ENCODE assay signal across 1 cellular context in the genomic region with DNA sequence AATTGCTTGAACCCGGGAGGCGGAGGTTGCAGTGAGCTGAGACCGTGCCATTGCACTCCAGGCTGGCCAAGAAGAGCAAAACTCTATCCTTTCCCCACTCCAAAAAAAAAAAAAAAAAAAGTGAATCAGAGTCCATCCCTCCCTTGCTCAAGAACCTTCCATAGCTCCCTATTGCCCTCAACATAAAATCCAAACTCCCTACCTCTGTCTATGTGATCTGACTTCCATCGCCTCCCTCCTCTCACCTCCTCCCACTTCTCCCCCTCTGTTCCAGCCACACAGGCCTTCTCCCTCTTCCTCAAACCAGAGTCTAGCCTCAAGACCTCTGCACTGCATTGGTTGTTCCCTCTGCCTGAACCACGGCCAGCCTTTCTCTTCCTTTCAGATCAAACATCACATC.
TF ChIP-seq lines count a peak whose summit lies in the region.

No MANE protein-coding gene starts in this region.

TF ChIP-seq in K562, 482 proteins besides CTCF, POLR2A, EP300 and RAD21 (continued from another document):
- TF ChIP-seq, protein P1, sequence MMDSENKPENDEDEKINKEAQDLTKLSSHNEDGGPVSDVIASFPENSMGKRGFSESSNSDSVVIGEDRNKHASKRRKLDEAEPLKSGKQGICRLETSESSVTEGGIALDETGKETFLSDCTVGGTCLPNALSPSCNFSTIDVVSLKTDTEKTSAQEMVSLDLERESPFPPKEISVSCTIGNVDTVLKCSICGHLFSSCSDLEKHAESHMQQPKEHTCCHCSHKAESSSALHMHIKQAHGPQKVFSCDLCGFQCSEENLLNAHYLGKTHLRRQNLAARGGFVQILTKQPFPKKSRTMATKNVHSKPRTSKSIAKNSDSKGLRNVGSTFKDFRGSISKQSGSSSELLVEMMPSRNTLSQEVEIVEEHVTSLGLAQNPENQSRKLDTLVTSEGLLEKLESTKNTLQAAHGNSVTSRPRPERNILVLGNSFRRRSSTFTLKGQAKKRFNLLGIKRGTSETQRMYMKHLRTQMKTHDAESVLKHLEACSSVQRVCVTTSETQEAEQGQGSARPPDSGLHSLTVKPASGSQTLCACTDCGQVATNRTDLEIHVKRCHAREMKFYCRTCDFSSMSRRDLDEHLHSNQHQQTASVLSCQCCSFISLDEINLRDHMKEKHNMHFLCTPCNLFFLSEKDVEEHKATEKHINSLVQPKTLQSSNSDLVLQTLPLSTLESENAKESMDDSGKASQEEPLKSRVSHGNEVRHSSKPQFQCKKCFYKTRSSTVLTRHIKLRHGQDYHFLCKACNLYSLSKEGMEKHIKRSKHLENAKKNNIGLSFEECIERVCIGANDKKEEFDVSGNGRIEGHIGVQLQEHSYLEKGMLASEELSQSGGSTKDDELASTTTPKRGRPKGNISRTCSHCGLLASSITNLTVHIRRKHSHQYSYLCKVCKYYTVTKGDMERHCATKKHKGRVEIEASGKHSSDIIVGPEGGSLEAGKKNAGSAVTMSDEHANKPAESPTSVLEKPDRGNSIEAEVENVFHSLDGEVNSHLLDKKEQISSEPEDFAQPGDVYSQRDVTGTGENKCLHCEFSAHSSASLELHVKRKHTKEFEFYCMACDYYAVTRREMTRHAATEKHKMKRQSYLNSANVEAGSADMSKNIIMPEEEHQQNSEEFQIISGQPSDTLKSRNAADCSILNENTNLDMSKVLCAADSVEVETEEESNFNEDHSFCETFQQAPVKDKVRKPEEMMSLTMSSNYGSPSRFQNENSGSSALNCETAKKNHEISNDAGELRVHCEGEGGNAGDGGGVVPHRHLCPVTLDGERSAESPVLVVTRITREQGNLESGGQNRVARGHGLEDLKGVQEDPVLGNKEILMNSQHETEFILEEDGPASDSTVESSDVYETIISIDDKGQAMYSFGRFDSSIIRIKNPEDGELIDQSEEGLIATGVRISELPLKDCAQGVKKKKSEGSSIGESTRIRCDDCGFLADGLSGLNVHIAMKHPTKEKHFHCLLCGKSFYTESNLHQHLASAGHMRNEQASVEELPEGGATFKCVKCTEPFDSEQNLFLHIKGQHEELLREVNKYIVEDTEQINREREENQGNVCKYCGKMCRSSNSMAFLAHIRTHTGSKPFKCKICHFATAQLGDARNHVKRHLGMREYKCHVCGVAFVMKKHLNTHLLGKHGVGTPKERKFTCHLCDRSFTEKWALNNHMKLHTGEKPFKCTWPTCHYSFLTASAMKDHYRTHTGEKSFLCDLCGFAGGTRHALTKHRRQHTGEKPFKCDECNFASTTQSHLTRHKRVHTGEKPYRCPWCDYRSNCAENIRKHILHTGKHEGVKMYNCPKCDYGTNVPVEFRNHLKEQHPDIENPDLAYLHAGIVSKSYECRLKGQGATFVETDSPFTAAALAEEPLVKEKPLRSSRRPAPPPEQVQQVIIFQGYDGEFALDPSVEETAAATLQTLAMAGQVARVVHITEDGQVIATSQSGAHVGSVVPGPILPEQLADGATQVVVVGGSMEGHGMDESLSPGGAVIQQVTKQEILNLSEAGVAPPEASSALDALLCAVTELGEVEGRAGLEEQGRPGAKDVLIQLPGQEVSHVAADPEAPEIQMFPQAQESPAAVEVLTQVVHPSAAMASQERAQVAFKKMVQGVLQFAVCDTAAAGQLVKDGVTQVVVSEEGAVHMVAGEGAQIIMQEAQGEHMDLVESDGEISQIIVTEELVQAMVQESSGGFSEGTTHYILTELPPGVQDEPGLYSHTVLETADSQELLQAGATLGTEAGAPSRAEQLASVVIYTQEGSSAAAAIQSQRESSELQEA (IDR thresholded peaks at IDR 0.05; ENCODE audit: low read depth), result no peak
- TF ChIP-seq SMARCA5 (IDR thresholded peaks at IDR 0.05) (peak; percentile 98), GTF2A2 (tag; IDR thresholded peaks at IDR 0.05) (no peak), PATZ1 (CRISPR knock-in tag; IDR thresholded peaks at IDR 0.05; ENCODE audit: borderline replicate concordance) (no peak), NFE2L1 (tag; IDR thresholded peaks at IDR 0.05; ENCODE audit: borderline replicate concordance, low read depth) (no peak), NFXL1 (CRISPR knock-in tag; IDR thresholded peaks at IDR 0.05) (no peak), SREBF1 (IDR thresholded peaks at IDR 0.05; ENCODE audit: borderline replicate concordance, low read depth, low read length) (no peak), EP400 (IDR thresholded peaks at IDR 0.05) (no peak), HDGF (IDR thresholded peaks at IDR 0.05) (peak; percentile 86; the same call in 1 of the 2 replicates), DDX20 (tag; IDR thresholded peaks at IDR 0.05; ENCODE audit: low read depth) (no peak), HNRNPLL (IDR thresholded peaks at IDR 0.05; ENCODE audit: low read depth, low read length, poor library complexity, severe bottlenecking) (no peak), TSHZ1 (CRISPR knock-in tag; IDR thresholded peaks at IDR 0.05) (no peak), PRMT5 (CRISPR knock-in tag; IDR thresholded peaks at IDR 0.05) (no peak), ATF4 (CRISPR knock-in tag; IDR thresholded peaks at IDR 0.05) (no peak), NCOR1 (IDR thresholded peaks at IDR 0.05) (no peak), BRD9 (IDR thresholded peaks at IDR 0.05; ENCODE audit: low read depth, partially characterized antibody) (no peak), NFE2 (IDR thresholded peaks at IDR 0.05; ENCODE audit: low read depth) (no peak), HDAC6 (IDR thresholded peaks at IDR 0.05; ENCODE audit: low read depth, low read length) (no peak), RBM25 (IDR thresholded peaks at IDR 0.05; ENCODE audit: low read depth, low read length, severe bottlenecking) (peak; percentile 97), CREBBP (IDR thresholded peaks at IDR 0.05; ENCODE audit: low read depth, low read length) (no peak), MLLT1 (IDR thresholded peaks at IDR 0.05) (no peak), ZNF518B (CRISPR knock-in tag; IDR thresholded peaks at IDR 0.05) (no peak), BRF1 (IDR thresholded peaks at IDR 0.05; ENCODE audit: borderline replicate concordance, extremely low read depth, insufficient read length) (no peak), CBX1 (IDR thresholded peaks at IDR 0.05; ENCODE audit: low read depth) (peak; percentile 83), ZNF561 (CRISPR knock-in tag; conservative IDR thresholded peaks at IDR 0.05) (no peak), ZNF707 (CRISPR knock-in tag; conservative IDR thresholded peaks at IDR 0.05) (no peak), NUFIP1 (IDR thresholded peaks at IDR 0.05; ENCODE audit: partially characterized antibody) (no peak), ZNF695 (CRISPR knock-in tag; IDR thresholded peaks at IDR 0.05) (no peak), ZBTB17 (CRISPR knock-in tag; IDR thresholded peaks at IDR 0.05) (no peak)
- TF ChIP-seq, protein P2, sequence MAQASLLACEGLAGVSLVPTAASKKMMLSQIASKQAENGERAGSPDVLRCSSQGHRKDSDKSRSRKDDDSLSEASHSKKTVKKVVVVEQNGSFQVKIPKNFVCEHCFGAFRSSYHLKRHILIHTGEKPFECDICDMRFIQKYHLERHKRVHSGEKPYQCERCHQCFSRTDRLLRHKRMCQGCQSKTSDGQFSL (CRISPR knock-in tag; IDR thresholded peaks at IDR 0.05), result no peak
- TF ChIP-seq, protein P2 (tag; IDR thresholded peaks at IDR 0.05), result no peak
- TF ChIP-seq, protein P3, sequence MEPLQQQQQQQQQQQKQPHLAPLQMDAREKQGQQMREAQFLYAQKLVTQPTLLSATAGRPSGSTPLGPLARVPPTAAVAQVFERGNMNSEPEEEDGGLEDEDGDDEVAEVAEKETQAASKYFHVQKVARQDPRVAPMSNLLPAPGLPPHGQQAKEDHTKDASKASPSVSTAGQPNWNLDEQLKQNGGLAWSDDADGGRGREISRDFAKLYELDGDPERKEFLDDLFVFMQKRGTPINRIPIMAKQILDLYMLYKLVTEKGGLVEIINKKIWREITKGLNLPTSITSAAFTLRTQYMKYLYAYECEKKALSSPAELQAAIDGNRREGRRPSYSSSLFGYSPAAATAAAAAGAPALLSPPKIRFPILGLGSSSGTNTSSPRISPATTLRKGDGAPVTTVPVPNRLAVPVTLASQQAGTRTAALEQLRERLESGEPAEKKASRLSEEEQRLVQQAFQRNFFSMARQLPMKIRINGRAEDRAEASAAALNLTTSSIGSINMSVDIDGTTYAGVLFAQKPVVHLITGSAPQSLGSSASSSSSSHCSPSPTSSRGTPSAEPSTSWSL (CRISPR knock-in tag; IDR thresholded peaks at IDR 0.05; ENCODE audit: borderline replicate concordance), result no peak
